Comparison of ENCODE assay signal across 1 cellular context in genomic region chr14:69767369-69767999, GRCh38.
TF ChIP-seq lines count a peak whose summit lies in the region.

No MANE protein-coding gene starts in this region.

TF ChIP-seq in HEK293, 187 proteins besides CTCF, POLR2A, EP300 and RAD21 (continued from another document and continues in another):
- TF ChIP-seq PRDM10 (tag by site-specific recombination; IDR thresholded peaks at IDR 0.05) (peak; percentile 54; the same call in 1 of the 2 replicates), ZNF513 (tag by site-specific recombination; IDR thresholded peaks at IDR 0.05) (no peak), ZNF184 (tag by site-specific recombination; IDR thresholded peaks at IDR 0.05) (no peak), ZNF549 (tag by site-specific recombination; IDR thresholded peaks at IDR 0.05) (no peak), TSHZ1 (tag by site-specific recombination; IDR thresholded peaks at IDR 0.05; ENCODE audit: borderline replicate concordance) (no peak), ZNF561 (tag by site-specific recombination; IDR thresholded peaks at IDR 0.05; ENCODE audit: borderline replicate concordance) (peak; percentile 35; the same call in 1 of the 2 replicates), ZNF600 (tag by site-specific recombination; IDR thresholded peaks at IDR 0.05) (no peak), ZNF18 (tag by site-specific recombination; IDR thresholded peaks at IDR 0.05) (no peak), OSR2 (tag by site-specific recombination; IDR thresholded peaks at IDR 0.05) (peak; percentile 11; the same call in 1 of the 2 replicates), ZNF324 (tag by site-specific recombination; IDR thresholded peaks at IDR 0.05) (no peak), ZSCAN5A (tag by site-specific recombination; IDR thresholded peaks at IDR 0.05) (0 out of 2 replicates have a peak, but pooled peaks have one; percentile 18), ZNF423 (tag by site-specific recombination; IDR thresholded peaks at IDR 0.05) (0 out of 2 replicates have a peak, but pooled peaks have one; percentile 4), PRDM1 (tag by site-specific recombination; IDR thresholded peaks at IDR 0.05) (no peak), ZNF391 (tag by site-specific recombination; IDR thresholded peaks at IDR 0.05; ENCODE audit: borderline replicate concordance, low read depth) (no peak), ZNF521 (tag by site-specific recombination; IDR thresholded peaks at IDR 0.05) (no peak), KLF10 (tag by site-specific recombination; IDR thresholded peaks at IDR 0.05) (no peak), ZNF623 (tag by site-specific recombination; IDR thresholded peaks at IDR 0.05) (no peak), ZNF311 (tag by site-specific recombination; IDR thresholded peaks at IDR 0.05; ENCODE audit: borderline replicate concordance) (no peak), FEZF1 (tag by site-specific recombination; IDR thresholded peaks at IDR 0.05) (no peak), ZNF654 (tag by site-specific recombination; IDR thresholded peaks at IDR 0.05; ENCODE audit: low read depth) (no peak), PRDM6 (tag by site-specific recombination; IDR thresholded peaks at IDR 0.05) (no peak), HOXC10 (CRISPR knock-in tag; IDR thresholded peaks at IDR 0.05) (no peak), SCRT2 (tag by site-specific recombination; IDR thresholded peaks at IDR 0.05) (no peak), ZNF837 (tag by site-specific recombination; IDR thresholded peaks at IDR 0.05) (no peak), WT1 (tag by site-specific recombination; IDR thresholded peaks at IDR 0.05) (no peak), ZNF146 (tag by site-specific recombination; IDR thresholded peaks at IDR 0.05) (no peak), YY2 (tag by site-specific recombination; IDR thresholded peaks at IDR 0.05) (peak; percentile 82), ZNF341 (tag by site-specific recombination; IDR thresholded peaks at IDR 0.05; ENCODE audit: low read depth) (peak; percentile 63; the same call in 1 of the 2 replicates), ZNF704 (tag by site-specific recombination; IDR thresholded peaks at IDR 0.05) (no peak), ZSCAN18 (tag by site-specific recombination; IDR thresholded peaks at IDR 0.05) (no peak), ZNF175 (tag by site-specific recombination; IDR thresholded peaks at IDR 0.05) (no peak), ZNF157 (tag by site-specific recombination; IDR thresholded peaks at IDR 0.05) (no peak), SP7 (tag by site-specific recombination; IDR thresholded peaks at IDR 0.05) (no peak), ZNF37A (tag by site-specific recombination; IDR thresholded peaks at IDR 0.05) (no peak), ZXDB (tag by site-specific recombination; IDR thresholded peaks at IDR 0.05) (no peak), PRDM2 (tag by site-specific recombination; IDR thresholded peaks at IDR 0.05; ENCODE audit: borderline replicate concordance) (no peak), ZNF335 (tag by site-specific recombination; conservative IDR thresholded peaks at IDR 0.05) (no peak), MEIS1 (CRISPR knock-in tag; IDR thresholded peaks at IDR 0.05; ENCODE audit: borderline replicate concordance) (no peak)
